ENCODE assay signal across 8 cellular contexts in the genomic region with DNA sequence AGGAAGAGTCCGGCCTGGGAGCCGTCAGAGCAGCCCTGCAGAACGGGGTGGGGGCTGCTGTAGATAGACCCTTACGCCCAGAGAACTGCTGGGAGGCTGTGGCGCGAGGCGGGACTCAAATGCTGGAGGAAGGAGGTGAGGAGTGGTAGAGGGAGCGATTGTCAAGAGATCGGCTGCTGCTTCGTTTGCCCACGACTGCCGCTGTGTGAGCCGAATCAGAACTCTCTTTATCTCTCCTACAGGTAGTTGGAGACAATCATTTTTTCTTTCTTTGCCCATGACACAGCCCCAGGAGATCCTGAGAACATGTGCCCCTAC. TPM values are rescaled to one million over a fixed set of nuclear protein-coding genes. Genes with fewer than 3 reads are reported as not detected.
DNase-seq lines count a peak whose midpoint lies in the region; ATAC-seq and TF ChIP-seq lines count a peak whose summit lies in the region.

No MANE protein-coding gene starts in this region.

- H3K4me1 Mint-ChIP-seq in CD4-positive, CD25-positive, alpha-beta regulatory T cell: peaks cover 17 to 63% (median 34%) of the 10 kb centered on the region in 4 donors
- H3K4me1 Mint-ChIP-seq in naive thymus-derived CD4-positive, alpha-beta T cell: peaks cover 39 to 54% (median 50%) of the 10 kb centered on the region in 7 donors

- ATAC-seq in CD4-positive, CD25-positive, alpha-beta regulatory T cell (ENCODE audit: low read depth in 2 of 2): peak; percentile 35 to 44
- no peak for ATAC-seq in HCT116
- ATAC-seq in naive thymus-derived CD4-positive, alpha-beta T cell: peak; percentile 58
- ATAC-seq in HG03025 (IDR thresholded peaks at IDR 0.05; ENCODE audit: low FRiP score, unreplicated experiment): no peak

- H3K36me3 ChIP-seq in CD4-positive, CD25-positive, alpha-beta regulatory T cell (ENCODE audit: control insufficient read depth, insufficient read depth, low read length): peaks cover 11% of the 10 kb centered on the region
- H3K36me3 ChIP-seq in HCT116 (ENCODE audit: control insufficient read depth in 1 of 2, insufficient read depth in 2 of 2, low read length in 2 of 2) (peaks cover 3% of the 10 kb centered on the region in 2 experiments; a peak in 1 of 4 replicates), SJCRH30 (peaks cover 7% of the 10 kb centered on the region; the same call in 1 of the 2 replicates)
- H3K36me3 ChIP-seq in naive thymus-derived CD4-positive, alpha-beta T cell (ENCODE audit: control insufficient read depth in 2 of 3, insufficient read depth in 3 of 3, low read length in 3 of 3): peaks cover 0 to 12% (median 0%) of the 10 kb centered on the region in 3 experiments

- DNase-seq in CD4-positive, CD25-positive, alpha-beta regulatory T cell: peak in 2 of 3 donors; percentile 13 to 57
- no peak for DNase-seq in HCT116 (ENCODE audit: low read depth, low spot score)
- no peak for DNase-seq in SJCRH30
- DNase-seq in dorsolateral prefrontal cortex: peak in 2 of 10 donors; percentile 30 to 52
- DNase-seq in naive thymus-derived CD4-positive, alpha-beta T cell: peak in 4 of 9 donors; percentile 26 to 57 (median 48)
- no peak for DNase-seq in GM10248 (ENCODE audit: extremely low spot score)
- DNase-seq in NCI-H1436 (lab: John Stamatoyannopoulos, UW): no peak

- peak overlapping the region; percentile 97 for H3K4me2 ChIP-seq in HCT116 (ENCODE audit: low read length)

- no peak for TF ChIP-seq POLR2A in HCT116 (IDR thresholded peaks at IDR 0.05; ENCODE audit: borderline replicate concordance, extremely low read depth, insufficient read depth, insufficient read length)

- peak overlapping the region; percentile 78 for H3K27ac ChIP-seq in CD4-positive, CD25-positive, alpha-beta regulatory T cell (ENCODE audit: insufficient read depth, low read length, poor library complexity, severe bottlenecking)
- peak overlapping the region; percentile 92 for H3K27ac ChIP-seq in HCT116 (ENCODE audit: low read depth, low read length)
- peak overlapping the region; percentile 82 for H3K27ac ChIP-seq in SJCRH30
- H3K27ac ChIP-seq in dorsolateral prefrontal cortex: peak overlapping the region in 58 of 59 donors; percentile 79 to 100 (median 97)
- peak overlapping the region; percentile 83 for H3K27ac ChIP-seq in naive thymus-derived CD4-positive, alpha-beta T cell (ENCODE audit: low read depth, low read length)

- TF ChIP-seq RAD21 in HCT116 (IDR thresholded peaks at IDR 0.05; ENCODE audit: low read depth): no peak

- H3K27me3 ChIP-seq in CD4-positive, CD25-positive, alpha-beta regulatory T cell (ENCODE audit: control insufficient read depth, insufficient read depth, low read length): no peaks in the 10 kb centered on the region
- H3K27me3 ChIP-seq in HCT116 (ENCODE audit: insufficient read depth, low read length) (no peaks in the 10 kb centered on the region), SJCRH30 (no peaks in the 10 kb centered on the region), dorsolateral prefrontal cortex (no peaks in the 10 kb centered on the region)
- H3K27me3 ChIP-seq in naive thymus-derived CD4-positive, alpha-beta T cell (ENCODE audit: control insufficient read depth in 2 of 2, insufficient read depth in 2 of 2, low read length in 2 of 2): no peaks in the 10 kb centered on the region

- peak overlapping the region; percentile 98 for H3K4me3 ChIP-seq in CD4-positive, CD25-positive, alpha-beta regulatory T cell (ENCODE audit: low read depth, low read length)
- H3K4me3 ChIP-seq in HCT116 (replicated peaks in 1 of 2; ENCODE audit: low read depth in 1 of 2, low read length in 2 of 2) (peak overlapping the region; percentile 98 to 99), SJCRH30 (peak overlapping the region; percentile 84), dorsolateral prefrontal cortex (peak overlapping the region; percentile 76 to 100 (median 94))
- peak overlapping the region; percentile 96 for H3K4me3 ChIP-seq in naive thymus-derived CD4-positive, alpha-beta T cell (ENCODE audit: low read length)

- POLR2A ChIA-PET in HCT116 (lab: Charles Lee) (interaction anchor here (0.5 to 2.0 kb wide), 8 partner anchors 9 to 671 kb away, joined by 3 to 9 read pairs (median 4); partner anchors contain the start of gene SLC2A8), GM10248 (lab: Yijun Ruan, JAX) (interaction anchor here (0.9 to 1.8 kb wide), 4 partner anchors 19 to 28 kb away, joined by 3 to 12 read pairs (median 6); partner anchors contain the start of genes LRSAM1, RPL12 and SLC2A8)
- POLR2A ChIA-PET in naive thymus-derived CD4-positive, alpha-beta T cell (lab: Charles Lee): interaction anchor here (0.8 to 3.0 kb wide), 5 partner anchors 22 to 203 kb away, joined by 3 to 28 read pairs (median 4); partner anchors contain the start of genes LRSAM1 and RPL12

- RAD21 ChIA-PET in HCT116 (lab: Charles Lee; ENCODE audit: low non-redundant PET in 1 of 2, low total read pairs in 2 of 2, uncharacterized antibody in 2 of 2, unreplicated experiment in 2 of 2): no interaction called here

- BruUV-seq in HCT116 (replicated peaks; lab: Mats Ljungman, UMichigan): TSS peak; percentile 71

- CTCF ChIA-PET in HCT116 (lab: Charles Lee): interaction anchor here (1.0 to 1.6 kb wide), 3 partner anchors 12 to 484 kb away, joined by 3 to 4 read pairs (median 3); partner anchors contain the start of gene SLC2A8
- CTCF ChIA-PET in naive thymus-derived CD4-positive, alpha-beta T cell (lab: Charles Lee): interaction anchor here (1.1 to 1.3 kb wide), 2 partner anchors 9 to 211 kb away, joined by 3 to 6 read pairs; no protein-coding TSS in a partner anchor
- CTCF ChIA-PET in GM10248 (lab: Yijun Ruan, JAX): interaction anchor here (1.3 to 1.8 kb wide), 3 partner anchors 17 to 210 kb away, joined by 3 to 5 read pairs (median 4); no protein-coding TSS in a partner anchor

- no peaks in the 10 kb centered on the region for H3K9me2 ChIP-seq in HCT116 (ENCODE audit: insufficient read depth)

- H3K27me3 Mint-ChIP-seq in CD4-positive, CD25-positive, alpha-beta regulatory T cell: no peaks in the 10 kb centered on the region
- no peaks in the 10 kb centered on the region for H3K27me3 Mint-ChIP-seq in naive thymus-derived CD4-positive, alpha-beta T cell

- no peaks in the 10 kb centered on the region for H4K20me1 ChIP-seq in HCT116 (ENCODE audit: insufficient read depth)

- H3K4me3 Mint-ChIP-seq in CD4-positive, CD25-positive, alpha-beta regulatory T cell: peak overlapping the region; percentile 98 to 99 (median 98)
- peak overlapping the region; percentile 93 to 99 (median 98) for H3K4me3 Mint-ChIP-seq in naive thymus-derived CD4-positive, alpha-beta T cell

- intact Hi-C loops in HCT116 (cut with micrococcal nuclease) (loop anchor here (1.0 kb wide), 1 partner anchor 210 kb away; no protein-coding TSS in a partner anchor), dorsolateral prefrontal cortex (cut with DNase I) (loop anchor here (1.0 to 10.0 kb wide), 2 partner anchors 27 to 200 kb away; partner anchors contain the start of genes LRSAM1 (in 2 of the 2) and RPL12 (in 2 of the 2))
- intact Hi-C loops in naive thymus-derived CD4-positive, alpha-beta T cell (cut with micrococcal nuclease): loop anchor here (1.0 to 2.0 kb wide), 11 partner anchors 26 to 620 kb away; partner anchors contain the start of genes LRSAM1 (in 2 of the 2), RPL12 (in 2 of the 2), PTRH1 (in 1 of the 2) and RALGPS1 (in 1 of the 2)

- TF ChIP-seq CTCF in HCT116 (IDR thresholded peaks at IDR 0.05 in 2 of 3, conservative IDR thresholded peaks at IDR 0.05 in 1 of 3; ENCODE audit: borderline replicate concordance in 1 of 3, insufficient read depth in 1 of 3, low read depth in 2 of 3, low read length in 2 of 3): no peak
- no peak for TF ChIP-seq CTCF in dorsolateral prefrontal cortex (IDR thresholded peaks at IDR 0.05 in 54 of 56, conservative IDR thresholded peaks at IDR 0.05 in 2 of 56; ENCODE audit: low read depth in 1 of 56, partially characterized antibody in 56 of 56)
- TF ChIP-seq CTCF in GM10248 (IDR thresholded peaks at IDR 0.05; ENCODE audit: control extremely low read depth, extremely low read depth, low read depth, missing control alignments): no peak

- H2AFZ ChIP-seq in HCT116 (ENCODE audit: low read depth, low read length, poor library complexity, severe bottlenecking): peak overlapping the region; percentile 4

- H3K9ac ChIP-seq in HCT116 (ENCODE audit: low read length): peak overlapping the region; percentile 86

- H3K4me1 ChIP-seq in CD4-positive, CD25-positive, alpha-beta regulatory T cell (ENCODE audit: control insufficient read depth, insufficient read depth, low read length, poor library complexity, severe bottlenecking): peaks cover 23% of the 10 kb centered on the region
- H3K4me1 ChIP-seq in HCT116 (ENCODE audit: control insufficient read depth in 1 of 2, insufficient read depth in 2 of 2, low read length in 2 of 2) (peaks cover 3 to 34% of the 10 kb centered on the region in 2 experiments; a peak in 3 of 4 replicates), SJCRH30 (peaks cover 6% of the 10 kb centered on the region)
- peaks cover 12 to 27% of the 10 kb centered on the region in 2 donors for H3K4me1 ChIP-seq in naive thymus-derived CD4-positive, alpha-beta T cell (ENCODE audit: control insufficient read depth in 2 of 2, insufficient read depth in 2 of 2, low read length in 2 of 2)

- H3K79me2 ChIP-seq in HCT116 (ENCODE audit: insufficient read depth, low read length): peaks cover 49% of the 10 kb centered on the region

- peaks cover 6% of the 10 kb centered on the region for H3K36me3 Mint-ChIP-seq in CD4-positive, CD25-positive, alpha-beta regulatory T cell
- peaks cover 0 to 14% (median 5%) of the 10 kb centered on the region in 5 donors for H3K36me3 Mint-ChIP-seq in naive thymus-derived CD4-positive, alpha-beta T cell

- no peaks in the 10 kb centered on the region for H3K9me3 ChIP-seq in CD4-positive, CD25-positive, alpha-beta regulatory T cell (ENCODE audit: control insufficient read depth in 2 of 2, low read length in 2 of 2)
- no peaks in the 10 kb centered on the region for H3K9me3 ChIP-seq in HCT116 (ENCODE audit: control insufficient read depth in 1 of 2, insufficient read depth in 1 of 2, low read depth in 1 of 2, low read length in 2 of 2)
- H3K9me3 ChIP-seq in SJCRH30 (replicated peaks): no peaks in the 10 kb centered on the region
- H3K9me3 ChIP-seq in naive thymus-derived CD4-positive, alpha-beta T cell (ENCODE audit: control insufficient read depth in 2 of 3, low read length in 3 of 3): no peaks in the 10 kb centered on the region

- H3K27ac Mint-ChIP-seq in CD4-positive, CD25-positive, alpha-beta regulatory T cell: peak overlapping the region in 2 of 3 donors; percentile 96 to 97
- peak overlapping the region; percentile 91 to 96 (median 94) for H3K27ac Mint-ChIP-seq in naive thymus-derived CD4-positive, alpha-beta T cell

- H3K9me3 Mint-ChIP-seq in CD4-positive, CD25-positive, alpha-beta regulatory T cell: no peaks in the 10 kb centered on the region
- no peaks in the 10 kb centered on the region for H3K9me3 Mint-ChIP-seq in naive thymus-derived CD4-positive, alpha-beta T cell

RNA-seq across cellular contexts. Expression of gene ZNF79, which starts 0.4 kb away (rescaled TPM):
- total RNA-seq in CD4-positive, CD25-positive, alpha-beta regulatory T cell: 9.0 TPM
- 1 to 10 TPM; 3.4 to 7.8 (median 6.7) TPM for polyA plus RNA-seq in CD4-positive, CD25-positive, alpha-beta regulatory T cell
- 5.3 TPM for total RNA-seq in HCT116 (2021; ENCODE audit: unreplicated experiment)
- polyA plus RNA-seq in HCT116 (2012): 2.2 and 3.0 TPM in 2 replicates
- 11.7 and 12.1 TPM in 2 replicates for total RNA-seq in SJCRH30 (2014; rRNA removed; shearing (Covaris generic))
- 10 to 100 TPM in 92 of 120 experiments, 1 to 10 TPM in 28; 8.1 to 16.9 (median 10.9) TPM for total RNA-seq in dorsolateral prefrontal cortex
- total RNA-seq in naive thymus-derived CD4-positive, alpha-beta T cell: 10 to 100 TPM in 3 of 5 experiments, 1 to 10 TPM in 2; 4.8 to 17.8 (median 13.6) TPM
- 10 to 100 TPM in 1 of 2 donors, 1 to 10 TPM in 1; 5.1 to 10.8 TPM for polyA plus RNA-seq in naive thymus-derived CD4-positive, alpha-beta T cell

RNA-seq across cellular contexts. Expression of gene RPL12, which starts 26.6 kb away (rescaled TPM):
- 1,070 TPM for total RNA-seq in CD4-positive, CD25-positive, alpha-beta regulatory T cell
- polyA plus RNA-seq in CD4-positive, CD25-positive, alpha-beta regulatory T cell: 1,000 to 10,000 TPM; 1,415 to 2,269 (median 1,793) TPM
- total RNA-seq in HCT116 (2021; ENCODE audit: unreplicated experiment) (2,679 TPM), dorsolateral prefrontal cortex (100 to 1,000 TPM; 136 to 384 (median 236) TPM)
- 5,001 and 5,019 TPM in 2 replicates for polyA plus RNA-seq in HCT116 (2012)
- total RNA-seq in SJCRH30 (2014; rRNA removed; shearing (Covaris generic)): 4,429 and 4,439 TPM in 2 replicates
- 1,000 to 10,000 TPM; 1,005 to 1,932 (median 1,675) TPM for total RNA-seq in naive thymus-derived CD4-positive, alpha-beta T cell
- 1,000 to 10,000 TPM; 1,937 to 1,958 TPM for polyA plus RNA-seq in naive thymus-derived CD4-positive, alpha-beta T cell

RNA-seq across cellular contexts. Expression of gene LRSAM1, which starts 26.7 kb away (rescaled TPM):
- total RNA-seq in CD4-positive, CD25-positive, alpha-beta regulatory T cell: 24.0 TPM
- 1 to 10 TPM; 3.9 to 7.2 (median 5.2) TPM for polyA plus RNA-seq in CD4-positive, CD25-positive, alpha-beta regulatory T cell
- 25.9 TPM for total RNA-seq in HCT116 (2021; ENCODE audit: unreplicated experiment)
- polyA plus RNA-seq in HCT116 (2012): 21.0 and 23.3 TPM in 2 replicates
- total RNA-seq in SJCRH30 (2014; rRNA removed; shearing (Covaris generic)): 5.8 and 7.3 TPM in 2 replicates
- 10 to 100 TPM; 29.7 to 62.3 (median 40.4) TPM for total RNA-seq in dorsolateral prefrontal cortex
- total RNA-seq in naive thymus-derived CD4-positive, alpha-beta T cell: 10 to 100 TPM; 15.1 to 23.3 (median 19.8) TPM
- 1 to 10 TPM; 4.0 to 7.7 TPM for polyA plus RNA-seq in naive thymus-derived CD4-positive, alpha-beta T cell

RNA-seq across cellular contexts. Expression of gene SLC2A8, which starts 27.7 kb away (rescaled TPM):
- total RNA-seq in CD4-positive, CD25-positive, alpha-beta regulatory T cell: 15.6 TPM
- 10 to 100 TPM in 2 of 4 donors, 1 to 10 TPM in 2; 5.5 to 14.7 (median 8.0) TPM for polyA plus RNA-seq in CD4-positive, CD25-positive, alpha-beta regulatory T cell
- total RNA-seq in HCT116 (2021; ENCODE audit: unreplicated experiment) (16.8 TPM), dorsolateral prefrontal cortex (10 to 100 TPM; 20.2 to 51.7 (median 29.5) TPM)
- 14.7 and 15.3 TPM in 2 replicates for polyA plus RNA-seq in HCT116 (2012)
- 13.1 and 16.7 TPM in 2 replicates for total RNA-seq in SJCRH30 (2014; rRNA removed; shearing (Covaris generic))
- total RNA-seq in naive thymus-derived CD4-positive, alpha-beta T cell: 1 to 10 TPM in 3 of 5 experiments, under 1 TPM in 2; 0.27 to 4.8 (median 1.3) TPM
- not detected for polyA plus RNA-seq in naive thymus-derived CD4-positive, alpha-beta T cell

Comparison
In these comparisons a context has a peak if more than half of its experiments do, and no peak if none do; other contexts are left out.
1. ATAC-seq: peak in CD4-positive, CD25-positive, alpha-beta regulatory T cell (2 of 2) and naive thymus-derived CD4-positive, alpha-beta T cell (single experiment); none in HCT116 (single experiment) and HG03025 (single experiment).
2. DNase-seq: peak in CD4-positive, CD25-positive, alpha-beta regulatory T cell (2 of 3); none in HCT116 (single experiment), SJCRH30 (0 of 2), GM10248 (single experiment) and NCI-H1436 (single experiment).
3. Peak in every context shown above with its lines, with median percentiles within 50 percentile points of each other: H3K27ac ChIP-seq and H3K4me3 ChIP-seq.